ENCODE assay signal across 11 cellular contexts in the genomic region with DNA sequence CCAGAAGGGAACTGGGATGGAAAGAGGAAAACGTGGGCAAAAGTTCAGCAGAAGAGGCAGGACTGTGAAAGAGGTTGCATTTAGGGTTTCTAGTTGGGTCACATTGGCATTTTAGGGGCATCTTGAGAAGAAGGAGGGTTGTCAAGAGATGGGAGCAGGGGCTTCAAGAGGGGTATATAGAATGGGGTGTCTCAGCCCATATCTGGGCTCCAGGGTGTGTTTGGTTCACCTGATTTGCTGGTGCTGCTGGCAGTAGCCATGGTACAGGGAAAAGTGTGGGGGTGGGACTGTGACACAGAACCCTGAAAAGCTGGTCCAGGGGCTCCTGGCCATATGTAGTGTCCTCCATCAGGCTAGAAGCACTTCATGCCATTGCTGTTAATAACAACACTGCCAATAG. TPM values are rescaled to one million over a fixed set of nuclear protein-coding genes. Genes with fewer than 3 reads are reported as not detected.
DNase-seq lines count a peak whose midpoint lies in the region; ATAC-seq and TF ChIP-seq lines count a peak whose summit lies in the region.
"Had no signal": no experiment of that assay in that cellular context is flagged by ENCODE, and none has a peak within 500 bp of the region (broad histone marks: within the 10 kb centered on the region; RNA-seq: fewer than 3 reads in every experiment).

No MANE protein-coding gene starts in this region.

- H3K27me3 Mint-ChIP-seq in activated CD8-positive, alpha-beta memory T cell treated with anti-CD3 and anti-CD28 coated beads, Interleukin-2, amount 10 ng/mL, durations not matched to agents 7 days and 5 days, result no peaks in the 10 kb centered on the region
- H3K27me3 Mint-ChIP-seq in activated B cell treated with CpG ODN at 0.5 μM for 24 hours (no peaks in the 10 kb centered on the region), endodermal cell (ENCODE audit: insufficient read depth) (peaks cover 6% of the 10 kb centered on the region)
- no peaks in the 10 kb centered on the region for H3K27me3 Mint-ChIP-seq in stimulated activated memory B cell treated with anti-CD40 and anti-IgM and Interleukin-4, amounts not matched to agents 10 μg/mL and 1 μg/mL and 100 μg/mL, for 72 hours

- no peak overlapping the region for H3K9ac ChIP-seq in endodermal cell (ENCODE audit: extremely low read depth, low read length, poor library complexity, severe bottlenecking)

- H3K4me1 Mint-ChIP-seq in activated CD8-positive, alpha-beta memory T cell treated with anti-CD3 and anti-CD28 coated beads, Interleukin-2, amount 10 ng/mL, durations not matched to agents 7 days and 5 days, result peaks cover 42% of the 10 kb centered on the region
- H3K4me1 Mint-ChIP-seq in activated B cell treated with CpG ODN at 0.5 μM for 24 hours, result peaks cover 35% of the 10 kb centered on the region
- H3K4me1 Mint-ChIP-seq in endodermal cell, result peaks cover 11% of the 10 kb centered on the region
- peaks cover 41% of the 10 kb centered on the region for H3K4me1 Mint-ChIP-seq in stimulated activated memory B cell treated with anti-CD40 and anti-IgM and Interleukin-4, amounts not matched to agents 10 μg/mL and 1 μg/mL and 100 μg/mL, for 72 hours

- no peak overlapping the region for H3K27ac ChIP-seq in endodermal cell (ENCODE audit: low read depth, low read length)
- H3K27ac ChIP-seq: SJCRH30 had no signal

- POLR2A ChIA-PET in activated B cell treated with CpG ODN at 0.5 μM for 24 hours (lab: Charles Lee), result interaction anchor here (0.5 to 1.8 kb wide), 4 partner anchors 11 to 112 kb away, joined by 3 to 10 read pairs (median 4); a partner anchor contains a TSS

- intact Hi-C loops in activated B cell treated with CpG ODN at 0.5 μM for 24 hours (cut with micrococcal nuclease) (no loop called here), posterior vena cava (cut with DNase I) (loop anchor here in 1 of 2 donors (10.0 kb wide), 1 partner anchor 785 kb away; a partner anchor contains a TSS)

- no peaks in the 10 kb centered on the region for H3K9me3 ChIP-seq in endodermal cell (ENCODE audit: control insufficient read depth, low read length)
- H3K9me3 ChIP-seq: SJCRH30 had no signal

- H3K27ac Mint-ChIP-seq in activated CD8-positive, alpha-beta memory T cell treated with anti-CD3 and anti-CD28 coated beads, Interleukin-2, amount 10 ng/mL, durations not matched to agents 7 days and 5 days, result peak overlapping the region; percentile 90
- H3K27ac Mint-ChIP-seq in activated B cell treated with CpG ODN at 0.5 μM for 24 hours, result peak overlapping the region; percentile 70
- peak overlapping the region; percentile 35 for H3K27ac Mint-ChIP-seq in endodermal cell
- peak overlapping the region; percentile 83 for H3K27ac Mint-ChIP-seq in stimulated activated memory B cell treated with anti-CD40 and anti-IgM and Interleukin-4, amounts not matched to agents 10 μg/mL and 1 μg/mL and 100 μg/mL, for 72 hours

- H3K4me3 Mint-ChIP-seq in activated CD8-positive, alpha-beta memory T cell treated with anti-CD3 and anti-CD28 coated beads, Interleukin-2, amount 10 ng/mL, durations not matched to agents 7 days and 5 days, result peak overlapping the region; percentile 80
- H3K4me3 Mint-ChIP-seq in activated B cell treated with CpG ODN at 0.5 μM for 24 hours, result peak overlapping the region; percentile 75
- no peak overlapping the region for H3K4me3 Mint-ChIP-seq in endodermal cell
- H3K4me3 Mint-ChIP-seq in stimulated activated memory B cell treated with anti-CD40 and anti-IgM and Interleukin-4, amounts not matched to agents 10 μg/mL and 1 μg/mL and 100 μg/mL, for 72 hours, result peak overlapping the region; percentile 75

- no peak for TF ChIP-seq CTCF in activated B cell treated with CpG ODN at 0.5 μM for 24 hours (IDR thresholded peaks at IDR 0.05)
- TF ChIP-seq CTCF in endodermal cell (conservative IDR thresholded peaks at IDR 0.05), result no peak

- WGBS in endodermal cell (ENCODE audit: insufficient coverage in 1 of 2, insufficient read length in 1 of 2), 2 experiments, result 75 to 80% methylated on average over 1 of the region's 1 CpG

- no peaks in the 10 kb centered on the region for H3K4me1 ChIP-seq in endodermal cell (ENCODE audit: control insufficient read depth, insufficient read depth, low read length)

- H3K27me3 ChIP-seq in endodermal cell (ENCODE audit: control insufficient read depth, insufficient read depth, low read length, poor library complexity, severe bottlenecking), result no peaks in the 10 kb centered on the region
- H3K27me3 ChIP-seq: SJCRH30 had no signal

- no peak for DNase-seq in activated CD8-positive, alpha-beta memory T cell treated with anti-CD3 and anti-CD28 coated beads, Interleukin-2, amount 10 ng/mL, durations not matched to agents 7 days and 5 days
- no peak for DNase-seq in activated CD8-positive, alpha-beta memory T cell treated with anti-CD3 and anti-CD28 coated beads for 24 hours
- DNase-seq in activated B cell treated with CpG ODN at 0.5 μM for 24 hours (no peak), endodermal cell (no peak), posterior vena cava (ENCODE audit: low spot score) (no peak), occipital lobe (lab: John Stamatoyannopoulos, UW) (no peak)
- DNase-seq: Calu3, GF-D8, SJCRH30 had no signal

- peaks cover 8% of the 10 kb centered on the region for H3K36me3 ChIP-seq in endodermal cell (ENCODE audit: control insufficient read depth, insufficient read depth, low read length)

- ATAC-seq in activated CD8-positive, alpha-beta memory T cell treated with anti-CD3 and anti-CD28 coated beads, Interleukin-2, amount 10 ng/mL, durations not matched to agents 7 days and 5 days, result no peak
- no peak for ATAC-seq in activated B cell treated with CpG ODN at 0.5 μM for 24 hours (ENCODE audit: low read depth)
- no peak for ATAC-seq in stimulated activated memory B cell treated with anti-CD40 and anti-IgM and Interleukin-4, amounts not matched to agents 10 μg/mL and 1 μg/mL and 100 μg/mL, for 72 hours
- ATAC-seq in HG02588 (IDR thresholded peaks at IDR 0.05; ENCODE audit: unreplicated experiment), result no peak

- H3K36me3 Mint-ChIP-seq in activated CD8-positive, alpha-beta memory T cell treated with anti-CD3 and anti-CD28 coated beads, Interleukin-2, amount 10 ng/mL, durations not matched to agents 7 days and 5 days, result peaks cover 10% of the 10 kb centered on the region
- H3K36me3 Mint-ChIP-seq in activated B cell treated with CpG ODN at 0.5 μM for 24 hours (ENCODE audit: low read depth), result peaks cover 43% of the 10 kb centered on the region
- peaks cover 21% of the 10 kb centered on the region for H3K36me3 Mint-ChIP-seq in endodermal cell (ENCODE audit: low read depth)
- peaks cover 32% of the 10 kb centered on the region for H3K36me3 Mint-ChIP-seq in stimulated activated memory B cell treated with anti-CD40 and anti-IgM and Interleukin-4, amounts not matched to agents 10 μg/mL and 1 μg/mL and 100 μg/mL, for 72 hours

- H3K9me3 Mint-ChIP-seq in activated CD8-positive, alpha-beta memory T cell treated with anti-CD3 and anti-CD28 coated beads, Interleukin-2, amount 10 ng/mL, durations not matched to agents 7 days and 5 days (ENCODE audit: low read depth), result no peaks in the 10 kb centered on the region
- H3K9me3 Mint-ChIP-seq in activated B cell treated with CpG ODN at 0.5 μM for 24 hours (no peaks in the 10 kb centered on the region), endodermal cell (no peaks in the 10 kb centered on the region)
- no peaks in the 10 kb centered on the region for H3K9me3 Mint-ChIP-seq in stimulated activated memory B cell treated with anti-CD40 and anti-IgM and Interleukin-4, amounts not matched to agents 10 μg/mL and 1 μg/mL and 100 μg/mL, for 72 hours

- CTCF ChIA-PET in activated CD8-positive, alpha-beta memory T cell treated with anti-CD3 and anti-CD28 coated beads, Interleukin-2, amount 10 ng/mL, durations not matched to agents 7 days and 5 days (lab: Charles Lee), result interaction anchor here (0.9 to 3.9 kb wide), 11 partner anchors 9 to 58 kb away, joined by 3 to 31 read pairs (median 5); a partner anchor contains a TSS
- CTCF ChIA-PET in activated B cell treated with CpG ODN at 0.5 μM for 24 hours (lab: Charles Lee), result no interaction called here

- no peak overlapping the region for H3K4me3 ChIP-seq in endodermal cell (ENCODE audit: low read length)
- H3K4me3 ChIP-seq: SJCRH30 had no signal

RNA-seq across cellular contexts. Expression of a gene that starts 22.5 kb away (rescaled TPM):
- total RNA-seq in activated CD8-positive, alpha-beta memory T cell treated with anti-CD3 and anti-CD28 coated beads, Interleukin-2, amount 10 ng/mL, durations not matched to agents 7 days and 5 days, result 10 to 100 TPM; 25.7 to 34.1 TPM
- total RNA-seq in activated B cell treated with CpG ODN at 0.5 μM for 24 hours, result 44.3 and 48.6 TPM in 2 replicates
- 10 to 100 TPM; 13.0 to 15.1 TPM for total RNA-seq in endodermal cell
- polyA plus RNA-seq in endodermal cell (2013, experiment 1 of 2), result 9.3 TPM
- polyA plus RNA-seq in endodermal cell (2013, experiment 2 of 2), result 8.2 TPM
- total RNA-seq in posterior vena cava, result 1 to 10 TPM; 5.6 to 7.1 TPM
- 5.0 TPM for total RNA-seq in occipital lobe

RNA-seq across cellular contexts. Expression of a gene that starts 32.8 kb away (rescaled TPM):
- total RNA-seq in activated CD8-positive, alpha-beta memory T cell treated with anti-CD3 and anti-CD28 coated beads, Interleukin-2, amount 10 ng/mL, durations not matched to agents 7 days and 5 days, result 10 to 100 TPM in 1 of 2 experiments, 1 to 10 TPM in 1; 8.0 to 11.2 TPM
- total RNA-seq in activated B cell treated with CpG ODN at 0.5 μM for 24 hours (12.0 and 12.7 TPM in 2 replicates), endodermal cell (10 to 100 TPM; 52.9 to 58.8 TPM), posterior vena cava (10 to 100 TPM; 11.5 to 13.0 TPM), occipital lobe (43.5 TPM)
- 57.1 TPM for polyA plus RNA-seq in endodermal cell (2013, experiment 1 of 2)
- 50.7 TPM for polyA plus RNA-seq in endodermal cell (2013, experiment 2 of 2)

RNA-seq across cellular contexts. Expression of a gene that starts 33.4 kb away (rescaled TPM):
- 10 to 100 TPM; 69.9 to 76.2 TPM for total RNA-seq in activated CD8-positive, alpha-beta memory T cell treated with anti-CD3 and anti-CD28 coated beads, Interleukin-2, amount 10 ng/mL, durations not matched to agents 7 days and 5 days
- total RNA-seq in activated B cell treated with CpG ODN at 0.5 μM for 24 hours (19.9 and 20.9 TPM in 2 replicates), endodermal cell (not detected), posterior vena cava (1 to 10 TPM; 1.7 to 2.3 TPM), occipital lobe (0.47 TPM)
- polyA plus RNA-seq in endodermal cell (2013, experiment 1 of 2), result not detected
- not detected for polyA plus RNA-seq in endodermal cell (2013, experiment 2 of 2)
- total RNA-seq: Calu3, SJCRH30 had no signal

RNA-seq across cellular contexts. Expression of a gene that starts 53.5 kb away (rescaled TPM):
- 10 to 100 TPM; 57.1 to 66.2 TPM for total RNA-seq in activated CD8-positive, alpha-beta memory T cell treated with anti-CD3 and anti-CD28 coated beads, Interleukin-2, amount 10 ng/mL, durations not matched to agents 7 days and 5 days
- total RNA-seq in activated B cell treated with CpG ODN at 0.5 μM for 24 hours, result 251 and 255 TPM in 2 replicates
- 10 to 100 TPM; 10.6 to 11.0 TPM for total RNA-seq in endodermal cell
- polyA plus RNA-seq in endodermal cell (2013, experiment 1 of 2), result 6.8 TPM
- 3.1 TPM for polyA plus RNA-seq in endodermal cell (2013, experiment 2 of 2)
- total RNA-seq in posterior vena cava, result 10 to 100 TPM; 60.7 to 76.7 TPM
- 0.62 TPM for total RNA-seq in occipital lobe

Comparison
In these comparisons a context has a peak if more than half of its experiments do, and no peak if none do; other contexts are left out.
1. H3K27ac Mint-ChIP-seq: peak in every context shown above with its lines; median percentile 90 in activated CD8-positive, alpha-beta memory T cell treated with anti-CD3 and anti-CD28 coated beads, Interleukin-2, amount 10 ng/mL, durations not matched to agents 7 days and 5 days; 83 in stimulated activated memory B cell treated with anti-CD40 and anti-IgM and Interleukin-4, amounts not matched to agents 10 μg/mL and 1 μg/mL and 100 μg/mL, for 72 hours; 70 in activated B cell treated with CpG ODN at 0.5 μM for 24 hours; 35 in endodermal cell.